Comparison of ENCODE assay signal across 27 cellular contexts in genomic region chr1:224301391-224301790, GRCh38.
"Had no signal": no experiment of that assay in that cellular context is flagged by ENCODE, and none has a peak within 500 bp of the region (broad histone marks: within the 10 kb centered on the region; RNA-seq: fewer than 3 reads in every experiment).

No MANE protein-coding gene starts in this region.

- H3K9me3 Mint-ChIP-seq: nephron; neural progenitor cell; stimulated activated effector memory CD8-positive, alpha-beta T cell treated with anti-CD3 and anti-CD28 coated beads, Interleukin-12 subunit alpha, Interleukin-12 subunit beta, amount 100 ng/mL, for 72 hours; stimulated activated naive B cell treated with anti-CD40 and anti-IgM and Interleukin-4, amounts not matched to agents 10 μg/mL and 1 μg/mL and 100 μg/mL, for 72 hours; stimulated activated naive CD8-positive, alpha-beta T cell treated with anti-CD3 and anti-CD28 coated beads, Interleukin-15, Interleukin-2, amounts not matched to agents 100 ng/mL and 50 ng/mL, for 24 hours had no signal

- H2AFZ ChIP-seq: neural progenitor cell, parathyroid adenoma had no signal

- H3K36me3 ChIP-seq: ovary had no signal

- H3K27ac Mint-ChIP-seq: nephron; neural progenitor cell; progenitor cell of endocrine pancreas; stimulated activated effector memory CD8-positive, alpha-beta T cell treated with anti-CD3 and anti-CD28 coated beads, Interleukin-12 subunit alpha, Interleukin-12 subunit beta, amount 100 ng/mL, for 72 hours; stimulated activated naive B cell treated with anti-CD40 and anti-IgM and Interleukin-4, amounts not matched to agents 10 μg/mL and 1 μg/mL and 100 μg/mL, for 72 hours; stimulated activated naive CD8-positive, alpha-beta T cell treated with anti-CD3 and anti-CD28 coated beads, Interleukin-15, Interleukin-2, amounts not matched to agents 100 ng/mL and 50 ng/mL, for 24 hours had no signal

- H3K27ac ChIP-seq: neural progenitor cell, ovary, parathyroid adenoma, psoas muscle, right lobe of liver, sigmoid colon, stomach, thoracic aorta, thyroid gland, tibial nerve, upper lobe of left lung, vagina had no signal

- H3K9ac ChIP-seq: neural progenitor cell, parathyroid adenoma had no signal

- H3K9me3 ChIP-seq: ovary, psoas muscle, right lobe of liver, sigmoid colon, stomach, thoracic aorta, thyroid gland, tibial nerve, upper lobe of left lung, vagina had no signal

- ATAC-seq: psoas muscle; right cardiac atrium; right lobe of liver; stimulated activated effector memory CD8-positive, alpha-beta T cell treated with anti-CD3 and anti-CD28 coated beads, Interleukin-12 subunit alpha, Interleukin-12 subunit beta, amount 100 ng/mL, for 72 hours; stimulated activated naive B cell treated with anti-CD40 and anti-IgM and Interleukin-4, amounts not matched to agents 10 μg/mL and 1 μg/mL and 100 μg/mL, for 72 hours had no signal

- H3K79me2 ChIP-seq: parathyroid adenoma had no signal

- H3K4me3 ChIP-seq: neural progenitor cell, ovary, psoas muscle, right lobe of liver, sigmoid colon, stomach, thoracic aorta, thyroid gland, tibial nerve, upper lobe of left lung, vagina had no signal

- H3K4me3 Mint-ChIP-seq: nephron; neural progenitor cell; stimulated activated effector memory CD8-positive, alpha-beta T cell treated with anti-CD3 and anti-CD28 coated beads, Interleukin-12 subunit alpha, Interleukin-12 subunit beta, amount 100 ng/mL, for 72 hours; stimulated activated naive B cell treated with anti-CD40 and anti-IgM and Interleukin-4, amounts not matched to agents 10 μg/mL and 1 μg/mL and 100 μg/mL, for 72 hours; stimulated activated naive CD8-positive, alpha-beta T cell treated with anti-CD3 and anti-CD28 coated beads, Interleukin-15, Interleukin-2, amounts not matched to agents 100 ng/mL and 50 ng/mL, for 24 hours had no signal

- H3K27me3 ChIP-seq: neural progenitor cell, ovary, right lobe of liver, sigmoid colon, stomach, thyroid gland, tibial nerve, upper lobe of left lung, vagina had no signal

- DNase-seq: occipital lobe; ovary; posterior cingulate gyrus; psoas muscle; right cardiac atrium; right lobe of liver; sigmoid colon; small intestine; stimulated activated CD4-positive, alpha-beta T cell treated with anti-CD3 and anti-CD28 coated beads, Interleukin-15, amount 100 ng/mL, for 24 hours; stimulated activated CD4-positive, alpha-beta T cell treated with anti-CD3 and anti-CD28 coated beads, Interleukin-2, amount 100 ng/mL, for 24 hours; stimulated activated CD4-positive, alpha-beta T cell treated with anti-CD3 and anti-CD28 coated beads, Interleukin-2, amount 100 ng/mL, for 48 hours; stimulated activated CD4-positive, alpha-beta T cell treated with anti-CD3 and anti-CD28 coated beads, Interleukin-4, amount 100 ng/mL, for 24 hours; stimulated activated naive B cell treated with anti-CD40 and anti-IgM and Interleukin-4, amounts not matched to agents 10 μg/mL and 1 μg/mL and 100 μg/mL, for 72 hours; stimulated activated naive CD4-positive, alpha-beta T cell treated with Interleukin-2 at 50 U/mL for 16 hours; stomach; thyroid gland; trophoblast cell; upper lobe of left lung had no signal

- H3K4me1 ChIP-seq: neural progenitor cell, parathyroid adenoma, psoas muscle, right lobe of liver, sigmoid colon, thyroid gland, tibial nerve, vagina had no signal

- H3K4me2 ChIP-seq: neural progenitor cell had no signal

- H3K4me1 Mint-ChIP-seq: nephron; neural progenitor cell; stimulated activated effector memory CD8-positive, alpha-beta T cell treated with anti-CD3 and anti-CD28 coated beads, Interleukin-12 subunit alpha, Interleukin-12 subunit beta, amount 100 ng/mL, for 72 hours had no signal

- H3K27me3 Mint-ChIP-seq: progenitor cell of endocrine pancreas; stimulated activated naive B cell treated with anti-CD40 and anti-IgM and Interleukin-4, amounts not matched to agents 10 μg/mL and 1 μg/mL and 100 μg/mL, for 72 hours; stimulated activated naive CD8-positive, alpha-beta T cell treated with anti-CD3 and anti-CD28 coated beads, Interleukin-15, Interleukin-2, amounts not matched to agents 100 ng/mL and 50 ng/mL, for 24 hours had no signal
